20 cellular contexts compared by ENCODE assay signal in genomic region chr6:25553502-25553901, GRCh38.
DNase-seq lines count a peak whose midpoint lies in the region; ATAC-seq and TF ChIP-seq lines count a peak whose summit lies in the region.
"Had no signal": no experiment of that assay in that cellular context is flagged by ENCODE, and none has a peak within 500 bp of the region (broad histone marks: within the 10 kb centered on the region; RNA-seq: fewer than 3 reads in every experiment).

No MANE protein-coding gene starts in this region.

- ATAC-seq in GM21367 (IDR thresholded peaks at IDR 0.05; ENCODE audit: unreplicated experiment): no peak
- ATAC-seq: GM12878 had no signal

- TF ChIP-seq CTCF in fibroblast of mammary gland (conservative IDR thresholded peaks at IDR 0.05; ENCODE audit: control insufficient read depth, insufficient read depth, low read depth, low read length): no peak

- DNase-seq in EH (ENCODE audit: low read depth) (peak; percentile 30), RPMI7951 (ENCODE audit: low read depth) (peak; percentile 33), fibroblast of mammary gland (ENCODE audit: low read depth) (peak; percentile 64), pons (ENCODE audit: low spot score) (no peak), HuH-7.5 (ENCODE audit: low spot score) (no peak)
- no peak for DNase-seq in stimulated activated naive CD4-positive, alpha-beta T cell treated with Interleukin-2 at 50 U/mL for 16 hours (lab: John Stamatoyannopoulos, UW)
- DNase-seq: ACHN; BE2C; CD4-positive, CD25-positive, alpha-beta regulatory T cell; Karpas-422; NCI-H1694; NCI-H2081; NCI-H2171; NCI-H345; NCI-H524; NCI-H774; Peyer's patch had no signal

- H3K4me3 ChIP-seq in fibroblast of mammary gland (ENCODE audit: control insufficient read depth, low read depth, low read length): no peak overlapping the region
- H3K4me3 ChIP-seq: GM12878, Peyer's patch, SJSA1 had no signal

Comparison
In these comparisons a context has a peak if more than half of its experiments do, and no peak if none do; other contexts are left out.
1. DNase-seq: peak in EH (single experiment), RPMI7951 (single experiment) and fibroblast of mammary gland (single experiment); none in pons (single experiment), HuH-7.5 (single experiment) and stimulated activated naive CD4-positive, alpha-beta T cell treated with Interleukin-2 at 50 U/mL for 16 hours (single experiment).